ENCODE assay signal across 8 cellular contexts in genomic region chr11:9577551-9577950, GRCh38. TPM values are rescaled to one million over a fixed set of nuclear protein-coding genes. Genes with fewer than 3 reads are reported as not detected.
DNase-seq lines count a peak whose midpoint lies in the region; ATAC-seq and TF ChIP-seq lines count a peak whose summit lies in the region.

No MANE protein-coding gene starts in this region.

- no peak for ATAC-seq in IMR-90 (ENCODE audit: low read depth)
- ATAC-seq in GM21526 (IDR thresholded peaks at IDR 0.05; ENCODE audit: low FRiP score, unreplicated experiment): no peak
- no peak for ATAC-seq in HG02884 (IDR thresholded peaks at IDR 0.05; ENCODE audit: unreplicated experiment)
- no peak for ATAC-seq in HG03354 (IDR thresholded peaks at IDR 0.05; ENCODE audit: poor library complexity, severe bottlenecking, unreplicated experiment)

- peaks cover 3% of the 10 kb centered on the region; the same call in 1 of the 2 replicates for H3K9me1 ChIP-seq in IMR-90 (ENCODE audit: insufficient read depth, low read length)

- peak overlapping the region; percentile 53; the same call in 1 of the 2 replicates for H3K27ac ChIP-seq in IMR-90 (ENCODE audit: insufficient read depth, low read length)
- peak overlapping the region; percentile 40 to 99 for H3K27ac ChIP-seq in breast epithelium
- H3K27ac ChIP-seq in muscle layer of colon (ENCODE audit: low read depth, low read length): peak overlapping the region; percentile 80

- DNase-seq in AG09309 (ENCODE audit: low read depth) (no peak), IMR-90 (peak; percentile 58), breast epithelium (ENCODE audit: low spot score in 2 of 2) (no peak)
- DNase-seq in activated CD8-positive, alpha-beta memory T cell treated with anti-CD3 and anti-CD28 coated beads, Interleukin-2, amount 50 U/mL, for 4 hours: no peak

- no peak for TF ChIP-seq RAD21 in IMR-90 (IDR thresholded peaks at IDR 0.05; ENCODE audit: low read length)

- peak overlapping the region; percentile 54 for H2BK15ac ChIP-seq in IMR-90 (ENCODE audit: low read depth, low read length)

- peaks cover 6 to 24% of the 10 kb centered on the region in 2 experiments; a peak in 3 of 4 replicates for H3K79me1 ChIP-seq in IMR-90 (ENCODE audit: low read depth in 1 of 2, low read length in 2 of 2)

- POLR2A ChIA-PET in IMR-90 (lab: Charles Lee; ENCODE audit: unreplicated experiment): no interaction called here

- peak overlapping the region; percentile 79; the same call in 1 of the 2 replicates for H4K5ac ChIP-seq in IMR-90 (ENCODE audit: low read depth, low read length)

- CTCF ChIA-PET in IMR-90 (lab: Yijun Ruan, JAX): interaction anchor here (1.3 kb wide), 3 partner anchors 10 to 171 kb away, joined by 4 to 6 read pairs (median 5); no protein-coding TSS in a partner anchor

- H3K9me3 ChIP-seq in IMR-90 (ENCODE audit: control insufficient read depth, insufficient read depth, low read length) (no peaks in the 10 kb centered on the region), breast epithelium (no peaks in the 10 kb centered on the region), muscle layer of colon (ENCODE audit: low read length) (no peaks in the 10 kb centered on the region)

- no peak for TF ChIP-seq CTCF in AG09309 (IDR thresholded peaks at IDR 0.05; ENCODE audit: control insufficient read depth, insufficient read depth, low read depth, low read length, missing control alignments)
- TF ChIP-seq CTCF in IMR-90 (conservative IDR thresholded peaks at IDR 0.05; ENCODE audit: low read depth, low read length): no peak
- TF ChIP-seq CTCF in breast epithelium (IDR thresholded peaks at IDR 0.05): no peak

- H3K36me3 ChIP-seq in IMR-90 (ENCODE audit: control insufficient read depth, insufficient read depth, low read length): peaks cover 16% of the 10 kb centered on the region
- peaks cover 6% of the 10 kb centered on the region for H3K36me3 ChIP-seq in breast epithelium
- peaks cover 9% of the 10 kb centered on the region for H3K36me3 ChIP-seq in muscle layer of colon (ENCODE audit: insufficient read depth, low read length)

- H3K4me3 ChIP-seq in AG09309 (ENCODE audit: control insufficient read depth, low read depth, low read length): peak overlapping the region; percentile 71
- H3K4me3 ChIP-seq in IMR-90 (ENCODE audit: insufficient read depth, low read depth, low read length): peak overlapping the region; percentile 76
- peak overlapping the region; percentile 68 to 82 (median 72) for H3K4me3 ChIP-seq in breast epithelium
- H3K4me3 ChIP-seq in muscle layer of colon (ENCODE audit: low read depth in 1 of 2, low read length in 2 of 2): peak overlapping the region; percentile 5 to 80

- H4K91ac ChIP-seq in IMR-90 (ENCODE audit: insufficient read depth, low read depth, low read length): peak overlapping the region; percentile 26; the same call in 1 of the 2 replicates

- H2AFZ ChIP-seq in IMR-90 (replicated peaks; ENCODE audit: low read length, poor library complexity): no peak overlapping the region

- H3K27me3 ChIP-seq in IMR-90 (ENCODE audit: control insufficient read depth, insufficient read depth, low read length) (no peaks in the 10 kb centered on the region), breast epithelium (no peaks in the 10 kb centered on the region), muscle layer of colon (ENCODE audit: control insufficient read depth in 1 of 2, insufficient read depth in 2 of 2, low read length in 2 of 2) (no peaks in the 10 kb centered on the region)

- H2BK120ac ChIP-seq in IMR-90 (ENCODE audit: low read depth, low read length): peak overlapping the region; percentile 78; the same call in 1 of the 2 replicates

- TF ChIP-seq POLR2A in IMR-90 (IDR thresholded peaks at IDR 0.05; ENCODE audit: low read depth, low read length): no peak; the same call in 1 of the 2 replicates
- TF ChIP-seq POLR2A in breast epithelium (IDR thresholded peaks at IDR 0.05): no peak

- H3K9ac ChIP-seq in IMR-90 (ENCODE audit: low read depth, low read length): peak overlapping the region; percentile 72; the same call in 1 of the 2 replicates
- H3K9ac ChIP-seq in muscle layer of colon (ENCODE audit: low read length): peak overlapping the region; percentile 95

- peak overlapping the region; percentile 82; the same call in 1 of the 2 replicates for H3K18ac ChIP-seq in IMR-90 (ENCODE audit: low read depth, low read length)

- dilution Hi-C loops in IMR-90 (cut with HindIII; ENCODE audit: low sequenced_read_pairs, unreplicated experiment): no loop called here

- no CpG with 5 or more reads among the region's 7 CpGs for WGBS in IMR-90 (ENCODE audit: extremely low coverage in 2 of 2, insufficient read length in 1 of 2), 2 experiments

- peak overlapping the region; percentile 53; the same call in 1 of the 2 replicates for H2AK5ac ChIP-seq in IMR-90 (ENCODE audit: low read depth, low read length)

- peak overlapping the region; percentile 89; the same call in 1 of the 2 replicates for H3K23ac ChIP-seq in IMR-90 (ENCODE audit: low read depth, low read length)

- peaks cover 3% of the 10 kb centered on the region for H4K20me1 ChIP-seq in IMR-90 (ENCODE audit: insufficient read depth, low read length)

- peak overlapping the region; percentile 73; the same call in 1 of the 2 replicates for H2BK20ac ChIP-seq in IMR-90 (ENCODE audit: low read depth, low read length)

- no peak overlapping the region for H2AK9ac ChIP-seq in IMR-90 (replicated peaks; ENCODE audit: low read depth, low read length, poor library complexity)

- peak overlapping the region in 1 of 2 experiments; percentile 72; a peak in 2 of 4 replicates for H4K8ac ChIP-seq in IMR-90 (ENCODE audit: low read depth in 2 of 2, low read length in 2 of 2)

- peak overlapping the region; percentile 78; the same call in 1 of the 2 replicates for H3K4ac ChIP-seq in IMR-90 (ENCODE audit: low read depth, low read length)

- intact Hi-C loops in IMR-90 (cut with micrococcal nuclease): no loop called here
- intact Hi-C loops in breast epithelium (cut with DNase I; ENCODE audit: low total_unique reads): no loop called here

- H3K4me1 ChIP-seq in IMR-90 (ENCODE audit: control insufficient read depth, insufficient read depth, low read length) (no peaks in the 10 kb centered on the region), breast epithelium (no peaks in the 10 kb centered on the region), muscle layer of colon (ENCODE audit: insufficient read depth, low read length) (peaks cover 13% of the 10 kb centered on the region)

- peak overlapping the region; percentile 98 for H3K4me2 ChIP-seq in IMR-90 (ENCODE audit: low read depth, low read length)

- no TSS peak for BruUV-seq in IMR-90 (replicated peaks; lab: Mats Ljungman, UMichigan)

- H3K14ac ChIP-seq in IMR-90 (replicated peaks; ENCODE audit: low read depth, low read length): peak overlapping the region; percentile 86

- 0 out of 2 replicates have a peak overlapping the region, but pooled peaks have one; percentile 30 for H3K56ac ChIP-seq in IMR-90 (ENCODE audit: extremely low read depth, insufficient read depth, low read length)

- peak overlapping the region; percentile 94 for H2BK5ac ChIP-seq in IMR-90 (ENCODE audit: low read depth, low read length, poor library complexity, severe bottlenecking)

- in situ Hi-C loops in IMR-90 (cut with MboI; ENCODE audit: low sequenced_read_pairs): no loop called here

TF ChIP-seq in IMR-90, 13 proteins besides CTCF, POLR2A, EP300 and RAD21:
- TF ChIP-seq USF2 (IDR thresholded peaks at IDR 0.05; ENCODE audit: low read depth, low read length) (no peak), CEBPB (IDR thresholded peaks at IDR 0.05; ENCODE audit: low read depth, low read length) (no peak), RCOR1 (IDR thresholded peaks at IDR 0.05; ENCODE audit: insufficient replicate concordance, low read length) (no peak), MXI1 (IDR thresholded peaks at IDR 0.05; ENCODE audit: borderline replicate concordance, low read depth, low read length) (no peak), NFE2L2 (IDR thresholded peaks at IDR 0.05; ENCODE audit: low read depth, low read length) (no peak), RFX5 (IDR thresholded peaks at IDR 0.05; ENCODE audit: low read depth, low read length) (no peak), SMC3 (IDR thresholded peaks at IDR 0.05; ENCODE audit: low read depth, low read length) (no peak), ELK1 (IDR thresholded peaks at IDR 0.05; ENCODE audit: borderline replicate concordance, low read depth, low read length) (no peak), BHLHE40 (IDR thresholded peaks at IDR 0.05; ENCODE audit: low read depth, low read length) (no peak), FOS (IDR thresholded peaks at IDR 0.05; ENCODE audit: low read depth, low read length) (no peak), MAFK (IDR thresholded peaks at IDR 0.05; ENCODE audit: low read depth, low read length) (no peak)
TF ChIP-seq in IMR-90: peak in this region for 0.

RNA-seq across cellular contexts. Expression of gene WEE1, which starts 4.1 kb away (rescaled TPM):
- total RNA-seq in IMR-90 (2012; rRNA removed) (29.2 and 45.5 TPM in 2 replicates), breast epithelium (100 to 1,000 TPM in 1 of 3 donors, 10 to 100 TPM in 2; 25.0 to 128 (median 66.5) TPM)
- 20.2 and 26.5 TPM in 2 replicates for polyA plus RNA-seq in IMR-90 (2012; rRNA removed)
- polyA plus RNA-seq in IMR-90 (2012; cell fraction: cytosol; rRNA removed): 3.7 and 5.6 TPM in 2 replicates
- polyA plus RNA-seq in IMR-90 (2012; cell fraction: nucleus; rRNA removed; ENCODE audit: low replicate concordance): 10.9 and 83.2 TPM in 2 replicates
